Comparison of ENCODE assay signal across 1 cellular context in the genomic region with DNA sequence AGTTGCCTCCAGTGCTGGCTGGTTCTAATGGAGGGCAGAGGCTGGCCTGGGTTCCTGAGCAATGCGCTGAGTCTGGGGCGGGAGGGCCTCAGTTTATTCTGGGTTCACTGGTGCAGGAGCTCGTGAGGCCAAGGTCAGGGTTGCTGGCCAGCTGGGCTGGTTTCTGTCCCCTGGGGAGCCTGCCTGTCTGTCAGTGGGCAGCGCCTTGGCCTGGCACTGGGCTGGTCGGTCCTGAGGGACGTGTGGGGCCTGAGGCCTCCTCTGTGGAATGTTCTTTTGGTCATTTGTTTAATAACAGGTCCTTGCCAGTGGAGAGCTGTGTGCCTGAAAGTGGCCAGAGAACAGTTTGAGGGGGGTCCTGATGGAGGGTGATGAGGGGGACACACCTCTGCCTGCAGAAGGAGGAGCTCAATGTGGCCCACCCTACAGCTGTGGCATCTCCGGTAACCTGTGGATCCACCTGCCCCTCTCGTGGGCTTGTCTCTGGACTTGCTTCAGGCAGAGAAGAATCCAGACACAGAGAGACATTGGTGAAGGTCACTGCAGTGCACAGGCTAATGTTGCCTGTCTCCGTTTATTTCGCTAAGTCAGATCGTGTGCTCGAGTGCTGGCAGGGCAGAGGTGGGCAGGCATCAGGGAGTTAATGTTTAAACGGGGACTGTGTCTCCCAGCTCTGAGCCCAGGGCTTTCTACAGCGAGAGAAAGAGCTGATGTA.
A peak's percentile ranks its signal among the peaks of the same experiment; 100 is the strongest.
TF ChIP-seq lines count a peak whose summit lies in the region.

No MANE protein-coding gene starts in this region.

TF ChIP-seq in HepG2, 621 proteins besides CTCF, POLR2A, EP300 and RAD21 (continued from another document and continues in another):
- TF ChIP-seq, protein P1, sequence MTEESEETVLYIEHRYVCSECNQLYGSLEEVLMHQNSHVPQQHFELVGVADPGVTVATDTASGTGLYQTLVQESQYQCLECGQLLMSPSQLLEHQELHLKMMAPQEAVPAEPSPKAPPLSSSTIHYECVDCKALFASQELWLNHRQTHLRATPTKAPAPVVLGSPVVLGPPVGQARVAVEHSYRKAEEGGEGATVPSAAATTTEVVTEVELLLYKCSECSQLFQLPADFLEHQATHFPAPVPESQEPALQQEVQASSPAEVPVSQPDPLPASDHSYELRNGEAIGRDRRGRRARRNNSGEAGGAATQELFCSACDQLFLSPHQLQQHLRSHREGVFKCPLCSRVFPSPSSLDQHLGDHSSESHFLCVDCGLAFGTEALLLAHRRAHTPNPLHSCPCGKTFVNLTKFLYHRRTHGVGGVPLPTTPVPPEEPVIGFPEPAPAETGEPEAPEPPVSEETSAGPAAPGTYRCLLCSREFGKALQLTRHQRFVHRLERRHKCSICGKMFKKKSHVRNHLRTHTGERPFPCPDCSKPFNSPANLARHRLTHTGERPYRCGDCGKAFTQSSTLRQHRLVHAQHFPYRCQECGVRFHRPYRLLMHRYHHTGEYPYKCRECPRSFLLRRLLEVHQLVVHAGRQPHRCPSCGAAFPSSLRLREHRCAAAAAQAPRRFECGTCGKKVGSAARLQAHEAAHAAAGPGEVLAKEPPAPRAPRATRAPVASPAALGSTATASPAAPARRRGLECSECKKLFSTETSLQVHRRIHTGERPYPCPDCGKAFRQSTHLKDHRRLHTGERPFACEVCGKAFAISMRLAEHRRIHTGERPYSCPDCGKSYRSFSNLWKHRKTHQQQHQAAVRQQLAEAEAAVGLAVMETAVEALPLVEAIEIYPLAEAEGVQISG (CRISPR knock-in tag; IDR thresholded peaks at IDR 0.05), result no peak
- TF ChIP-seq HDAC2 (CRISPR knock-in tag; IDR thresholded peaks at IDR 0.05), result peak; percentile 36; the same call in 1 of the 2 replicates
- peak; percentile 80 for TF ChIP-seq BORCS8-MEF2B (CRISPR knock-in tag; IDR thresholded peaks at IDR 0.05)
- TF ChIP-seq CREM (IDR thresholded peaks at IDR 0.05), result no peak
- no peak for TF ChIP-seq CREM (CRISPR knock-in tag; IDR thresholded peaks at IDR 0.05)
- peak; percentile 49 for TF ChIP-seq HOXA3 (CRISPR knock-in tag; IDR thresholded peaks at IDR 0.05)
- peak; percentile 56; the same call in 1 of the 2 replicates for TF ChIP-seq ZNF451 (CRISPR knock-in tag; IDR thresholded peaks at IDR 0.05)
- peak; percentile 39; the same call in 1 of the 2 replicates for TF ChIP-seq ELF3 (CRISPR knock-in tag; IDR thresholded peaks at IDR 0.05)
- no peak for TF ChIP-seq BRF2 (CRISPR knock-in tag; IDR thresholded peaks at IDR 0.05)
- no peak for TF ChIP-seq AGO1 (IDR thresholded peaks at IDR 0.05; ENCODE audit: low read depth, low read length, poor library complexity, severe bottlenecking)
- TF ChIP-seq ATF7 (IDR thresholded peaks at IDR 0.05), result no peak
- TF ChIP-seq ATF7 (CRISPR knock-in tag; IDR thresholded peaks at IDR 0.05), result no peak
- TF ChIP-seq, protein P2, sequence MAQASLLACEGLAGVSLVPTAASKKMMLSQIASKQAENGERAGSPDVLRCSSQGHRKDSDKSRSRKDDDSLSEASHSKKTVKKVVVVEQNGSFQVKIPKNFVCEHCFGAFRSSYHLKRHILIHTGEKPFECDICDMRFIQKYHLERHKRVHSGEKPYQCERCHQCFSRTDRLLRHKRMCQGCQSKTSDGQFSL (CRISPR knock-in tag; IDR thresholded peaks at IDR 0.05), result no peak
- no peak for TF ChIP-seq TCF12 (IDR thresholded peaks at IDR 0.05)
- TF ChIP-seq TCF12 (CRISPR knock-in tag; IDR thresholded peaks at IDR 0.05), result peak; percentile 16; the same call in 1 of the 2 replicates
- TF ChIP-seq SP4 (CRISPR knock-in tag; IDR thresholded peaks at IDR 0.05), result no peak
- no peak for TF ChIP-seq RFX3 (CRISPR knock-in tag; IDR thresholded peaks at IDR 0.05)
- TF ChIP-seq, protein P3, sequence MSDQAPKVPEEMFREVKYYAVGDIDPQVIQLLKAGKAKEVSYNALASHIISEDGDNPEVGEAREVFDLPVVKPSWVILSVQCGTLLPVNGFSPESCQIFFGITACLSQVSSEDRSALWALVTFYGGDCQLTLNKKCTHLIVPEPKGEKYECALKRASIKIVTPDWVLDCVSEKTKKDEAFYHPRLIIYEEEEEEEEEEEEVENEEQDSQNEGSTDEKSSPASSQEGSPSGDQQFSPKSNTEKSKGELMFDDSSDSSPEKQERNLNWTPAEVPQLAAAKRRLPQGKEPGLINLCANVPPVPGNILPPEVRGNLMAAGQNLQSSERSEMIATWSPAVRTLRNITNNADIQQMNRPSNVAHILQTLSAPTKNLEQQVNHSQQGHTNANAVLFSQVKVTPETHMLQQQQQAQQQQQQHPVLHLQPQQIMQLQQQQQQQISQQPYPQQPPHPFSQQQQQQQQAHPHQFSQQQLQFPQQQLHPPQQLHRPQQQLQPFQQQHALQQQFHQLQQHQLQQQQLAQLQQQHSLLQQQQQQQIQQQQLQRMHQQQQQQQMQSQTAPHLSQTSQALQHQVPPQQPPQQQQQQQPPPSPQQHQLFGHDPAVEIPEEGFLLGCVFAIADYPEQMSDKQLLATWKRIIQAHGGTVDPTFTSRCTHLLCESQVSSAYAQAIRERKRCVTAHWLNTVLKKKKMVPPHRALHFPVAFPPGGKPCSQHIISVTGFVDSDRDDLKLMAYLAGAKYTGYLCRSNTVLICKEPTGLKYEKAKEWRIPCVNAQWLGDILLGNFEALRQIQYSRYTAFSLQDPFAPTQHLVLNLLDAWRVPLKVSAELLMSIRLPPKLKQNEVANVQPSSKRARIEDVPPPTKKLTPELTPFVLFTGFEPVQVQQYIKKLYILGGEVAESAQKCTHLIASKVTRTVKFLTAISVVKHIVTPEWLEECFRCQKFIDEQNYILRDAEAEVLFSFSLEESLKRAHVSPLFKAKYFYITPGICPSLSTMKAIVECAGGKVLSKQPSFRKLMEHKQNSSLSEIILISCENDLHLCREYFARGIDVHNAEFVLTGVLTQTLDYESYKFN (CRISPR knock-in tag; conservative IDR thresholded peaks at IDR 0.05), result peak; percentile 37; the same call in 1 of the 2 replicates
- no peak; the same call in 1 of the 2 replicates for TF ChIP-seq ZFY (CRISPR knock-in tag; IDR thresholded peaks at IDR 0.05)
- TF ChIP-seq ZNF317 (CRISPR knock-in tag; IDR thresholded peaks at IDR 0.05), result 0 out of 2 replicates have a peak, but pooled peaks have one; percentile 38
- 0 out of 2 replicates have a peak, but pooled peaks have one; percentile 15 for TF ChIP-seq ZNF572 (CRISPR knock-in tag; IDR thresholded peaks at IDR 0.05)
- TF ChIP-seq DRAP1 (CRISPR knock-in tag; IDR thresholded peaks at IDR 0.05), result peak; percentile 50; the same call in 1 of the 2 replicates
- TF ChIP-seq TSC22D2 (CRISPR knock-in tag; IDR thresholded peaks at IDR 0.05; ENCODE audit: borderline replicate concordance), result no peak
- TF ChIP-seq RARA (CRISPR knock-in tag; IDR thresholded peaks at IDR 0.05), result peak; percentile 85
- TF ChIP-seq FOXO1 (CRISPR knock-in tag; IDR thresholded peaks at IDR 0.05), result no peak
- TF ChIP-seq ZNF3 (CRISPR knock-in tag; IDR thresholded peaks at IDR 0.05), result 0 out of 2 replicates have a peak, but pooled peaks have one; percentile 26
- TF ChIP-seq HNF4G (IDR thresholded peaks at IDR 0.05; ENCODE audit: borderline replicate concordance, low read depth, low read length), result no peak
- no peak for TF ChIP-seq HNF4G (CRISPR knock-in tag; IDR thresholded peaks at IDR 0.05; ENCODE audit: borderline replicate concordance, low read depth)
- no peak for TF ChIP-seq ZNF10 (CRISPR knock-in tag; IDR thresholded peaks at IDR 0.05; ENCODE audit: borderline replicate concordance, low read depth)
- TF ChIP-seq NR2F6 (IDR thresholded peaks at IDR 0.05), result peak; percentile 48
- peak; percentile 41; the same call in 1 of the 2 replicates for TF ChIP-seq NR2F6 (CRISPR knock-in tag; IDR thresholded peaks at IDR 0.05)
- peak; percentile 73; the same call in 1 of the 2 replicates for TF ChIP-seq ZNF652 (CRISPR knock-in tag; IDR thresholded peaks at IDR 0.05; ENCODE audit: borderline replicate concordance, low read depth)
- TF ChIP-seq ZMYM2 (CRISPR knock-in tag; IDR thresholded peaks at IDR 0.05), result peak; percentile 14; the same call in 1 of the 2 replicates
- TF ChIP-seq ZNF503 (CRISPR knock-in tag; IDR thresholded peaks at IDR 0.05), result no peak
- no peak for TF ChIP-seq SRF (IDR thresholded peaks at IDR 0.05; ENCODE audit: low read depth, low read length)
- peak; percentile 72; the same call in 1 of the 2 replicates for TF ChIP-seq ZNF331 (CRISPR knock-in tag; IDR thresholded peaks at IDR 0.05)
- TF ChIP-seq, protein P4, sequence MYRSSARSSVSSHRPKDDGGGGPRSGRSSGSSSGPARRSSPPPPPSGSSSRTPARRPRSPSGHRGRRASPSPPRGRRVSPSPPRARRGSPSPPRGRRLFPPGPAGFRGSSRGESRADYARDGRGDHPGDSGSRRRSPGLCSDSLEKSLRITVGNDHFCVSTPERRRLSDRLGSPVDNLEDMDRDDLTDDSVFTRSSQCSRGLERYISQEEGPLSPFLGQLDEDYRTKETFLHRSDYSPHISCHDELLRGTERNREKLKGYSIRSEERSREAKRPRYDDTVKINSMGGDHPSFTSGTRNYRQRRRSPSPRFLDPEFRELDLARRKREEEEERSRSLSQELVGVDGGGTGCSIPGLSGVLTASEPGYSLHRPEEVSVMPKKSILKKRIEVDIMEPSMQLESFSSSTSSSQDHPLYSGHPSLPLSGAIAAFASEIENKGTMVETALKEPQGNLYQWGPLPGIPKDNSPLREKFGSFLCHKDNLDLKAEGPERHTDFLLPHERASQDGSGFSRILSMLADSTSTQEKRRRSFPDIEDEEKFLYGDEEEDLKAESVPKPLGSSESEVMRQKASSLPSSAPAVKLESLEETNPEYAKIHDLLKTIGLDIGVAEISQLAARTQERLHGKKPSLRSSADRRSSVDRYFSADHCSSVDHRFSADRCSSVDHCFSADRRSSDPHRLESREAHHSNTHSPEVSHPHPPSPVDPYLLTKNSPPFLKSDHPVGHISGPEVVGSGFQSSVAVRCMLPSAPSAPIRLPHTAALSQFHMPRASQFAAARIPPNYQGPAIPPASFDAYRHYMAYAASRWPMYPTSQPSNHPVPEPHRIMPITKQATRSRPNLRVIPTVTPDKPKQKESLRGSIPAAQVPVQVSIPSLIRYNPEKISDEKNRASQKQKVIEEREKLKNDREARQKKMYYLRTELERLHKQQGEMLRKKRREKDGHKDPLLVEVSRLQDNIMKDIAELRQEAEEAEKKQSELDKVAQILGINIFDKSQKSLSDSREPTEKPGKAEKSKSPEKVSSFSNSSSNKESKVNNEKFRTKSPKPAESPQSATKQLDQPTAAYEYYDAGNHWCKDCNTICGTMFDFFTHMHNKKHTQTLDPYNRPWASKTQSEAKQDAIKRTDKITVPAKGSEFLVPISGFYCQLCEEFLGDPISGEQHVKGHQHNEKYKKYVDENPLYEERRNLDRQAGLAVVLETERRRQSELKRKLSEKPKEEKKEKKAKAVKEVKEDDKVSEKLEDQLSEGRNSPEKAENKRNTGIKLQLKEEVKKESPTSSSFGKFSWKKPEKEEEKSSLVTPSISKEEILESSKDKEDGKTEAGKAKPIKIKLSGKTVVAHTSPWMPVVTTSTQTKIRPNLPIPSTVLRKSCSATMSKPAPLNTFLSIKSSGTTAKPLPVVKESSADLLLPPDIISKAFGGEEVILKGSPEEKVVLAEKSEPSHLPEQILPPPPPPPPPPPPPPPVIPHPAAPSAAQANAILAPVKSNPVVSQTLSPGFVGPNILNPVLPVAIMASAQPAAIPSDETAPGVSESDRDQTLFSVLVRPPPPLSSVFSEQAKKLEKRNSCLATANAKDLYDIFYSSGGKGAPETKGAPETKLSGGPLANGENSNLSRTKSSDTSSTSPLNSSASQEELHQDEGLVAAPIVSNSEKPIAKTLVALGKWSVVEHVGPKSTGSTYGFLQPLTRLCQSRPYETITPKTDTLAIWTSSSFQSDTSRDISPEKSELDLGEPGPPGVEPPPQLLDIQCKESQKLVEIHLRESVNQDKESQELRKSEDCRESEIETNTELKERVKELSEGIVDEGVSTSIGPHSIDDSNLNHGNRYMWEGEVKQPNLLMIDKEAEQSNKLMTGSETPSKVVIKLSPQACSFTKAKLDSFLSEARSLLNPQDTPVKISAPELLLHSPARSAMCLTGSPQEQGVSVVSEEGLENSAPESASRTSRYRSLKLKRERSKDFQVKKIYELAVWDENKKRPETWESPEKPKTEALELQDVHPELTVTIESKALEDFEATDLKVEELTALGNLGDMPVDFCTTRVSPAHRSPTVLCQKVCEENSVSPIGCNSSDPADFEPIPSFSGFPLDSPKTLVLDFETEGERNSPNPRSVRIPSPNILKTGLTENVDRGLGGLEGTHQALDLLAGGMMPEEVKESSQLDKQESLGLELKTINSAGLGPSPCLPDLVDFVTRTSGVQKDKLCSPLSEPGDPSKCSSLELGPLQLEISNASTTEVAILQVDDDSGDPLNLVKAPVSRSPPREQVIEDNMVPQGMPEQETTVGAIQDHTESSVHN (CRISPR knock-in tag; IDR thresholded peaks at IDR 0.05), result 0 out of 2 replicates have a peak, but pooled peaks have one; percentile 0
- TF ChIP-seq, protein P5, sequence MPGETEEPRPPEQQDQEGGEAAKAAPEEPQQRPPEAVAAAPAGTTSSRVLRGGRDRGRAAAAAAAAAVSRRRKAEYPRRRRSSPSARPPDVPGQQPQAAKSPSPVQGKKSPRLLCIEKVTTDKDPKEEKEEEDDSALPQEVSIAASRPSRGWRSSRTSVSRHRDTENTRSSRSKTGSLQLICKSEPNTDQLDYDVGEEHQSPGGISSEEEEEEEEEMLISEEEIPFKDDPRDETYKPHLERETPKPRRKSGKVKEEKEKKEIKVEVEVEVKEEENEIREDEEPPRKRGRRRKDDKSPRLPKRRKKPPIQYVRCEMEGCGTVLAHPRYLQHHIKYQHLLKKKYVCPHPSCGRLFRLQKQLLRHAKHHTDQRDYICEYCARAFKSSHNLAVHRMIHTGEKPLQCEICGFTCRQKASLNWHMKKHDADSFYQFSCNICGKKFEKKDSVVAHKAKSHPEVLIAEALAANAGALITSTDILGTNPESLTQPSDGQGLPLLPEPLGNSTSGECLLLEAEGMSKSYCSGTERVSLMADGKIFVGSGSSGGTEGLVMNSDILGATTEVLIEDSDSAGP (CRISPR knock-in tag; IDR thresholded peaks at IDR 0.05; ENCODE audit: borderline replicate concordance), result peak; percentile 56; the same call in 1 of the 2 replicates
